ENCODE assay signal across 8 cellular contexts in the genomic region with DNA sequence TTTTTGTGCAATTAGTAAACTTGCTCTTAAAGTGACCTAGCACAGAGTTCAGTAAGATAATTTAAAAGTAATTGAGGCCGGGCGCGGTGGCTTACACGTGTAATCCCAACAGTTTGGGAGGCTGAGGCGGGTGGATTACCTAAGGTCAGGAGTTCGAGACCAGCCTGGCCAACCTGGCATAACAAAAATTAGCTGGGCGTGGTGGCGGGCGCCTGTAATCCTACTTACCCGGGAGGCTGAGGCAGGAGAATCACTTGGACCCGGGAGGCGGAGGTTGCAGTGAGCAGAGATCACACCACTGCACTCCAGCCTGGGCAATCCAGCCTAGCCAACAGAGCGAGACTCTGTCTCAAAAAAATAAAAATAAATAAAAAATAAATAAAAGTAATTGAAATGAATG. TPM values are rescaled to one million over a fixed set of nuclear protein-coding genes. Genes with fewer than 3 reads are reported as not detected.
DNase-seq lines count a peak whose midpoint lies in the region; ATAC-seq and TF ChIP-seq lines count a peak whose summit lies in the region.
"Not testable (repeated sequence)": the region's sequence is repeated elsewhere in the genome, so short reads cannot be mapped to it uniquely, and the experiment has no call there.

No MANE protein-coding gene starts in this region.

- H3K4me1 ChIP-seq in DND-41 (ENCODE audit: insufficient read depth, low read length), result peaks cover 33% of the 10 kb centered on the region
- H3K4me1 ChIP-seq in Loucy (ENCODE audit: insufficient read depth, low read length, poor library complexity, severe bottlenecking), result peaks cover 17% of the 10 kb centered on the region
- H3K4me1 ChIP-seq in adipocyte (ENCODE audit: control insufficient read depth, insufficient read depth, low read length); upper lobe of right lung: not testable (repeated sequence)
- peaks cover 7 to 14% (median 11%) of the 10 kb centered on the region in 4 donors for H3K4me1 ChIP-seq in esophagus muscularis mucosa

- peak overlapping the region; percentile 12 for H3K27ac Mint-ChIP-seq in activated B cell treated with CpG ODN at 0.5 μM for 24 hours
- H3K27ac Mint-ChIP-seq in memory B cell, progenitor cell of endocrine pancreas: not testable (repeated sequence)

- peak overlapping the region in 1 of 2 experiments; percentile 72; a peak in 2 of 4 replicates for H3K4me3 ChIP-seq in DND-41 (ENCODE audit: low read depth in 1 of 2, low read length in 2 of 2)
- peak overlapping the region; percentile 90 for H3K4me3 ChIP-seq in Loucy (ENCODE audit: low read length, poor library complexity, severe bottlenecking)
- peak overlapping the region; percentile 83 for H3K4me3 ChIP-seq in adipocyte (ENCODE audit: low read length)
- peak overlapping the region; percentile 64 to 68 (median 66) for H3K4me3 ChIP-seq in esophagus muscularis mucosa
- peak overlapping the region; percentile 65 for H3K4me3 ChIP-seq in upper lobe of right lung

- H3K4me1 Mint-ChIP-seq in activated B cell treated with CpG ODN at 0.5 μM for 24 hours, result peaks cover 55% of the 10 kb centered on the region
- H3K4me1 Mint-ChIP-seq in memory B cell, result peaks cover 15% of the 10 kb centered on the region
- H3K4me1 Mint-ChIP-seq in progenitor cell of endocrine pancreas (ENCODE audit: low read depth), result peaks cover 12% of the 10 kb centered on the region

- not testable (repeated sequence) for H3K27me3 Mint-ChIP-seq in activated B cell treated with CpG ODN at 0.5 μM for 24 hours, memory B cell, progenitor cell of endocrine pancreas

- intact Hi-C loops in activated B cell treated with CpG ODN at 0.5 μM for 24 hours (cut with micrococcal nuclease), result loop anchor here (5.0 kb wide), 2 partner anchors 58 to 168 kb away; no protein-coding TSS in a partner anchor
- intact Hi-C loops in esophagus muscularis mucosa (cut with DNase I); upper lobe of right lung (cut with DNase I): not testable (repeated sequence)

- not testable (repeated sequence) for TF ChIP-seq CTCF in DND-41 (IDR thresholded peaks at IDR 0.05; ENCODE audit: borderline replicate concordance, extremely low read depth, low read length, poor library complexity, severe bottlenecking); Loucy (conservative IDR thresholded peaks at IDR 0.05; ENCODE audit: low read length); activated B cell treated with CpG ODN at 0.5 μM for 24 hours (IDR thresholded peaks at IDR 0.05); esophagus muscularis mucosa (IDR thresholded peaks at IDR 0.05); progenitor cell of endocrine pancreas (IDR thresholded peaks at IDR 0.05; ENCODE audit: unreplicated experiment); upper lobe of right lung (IDR thresholded peaks at IDR 0.05)

- DNase-seq in DND-41; activated B cell treated with CpG ODN at 0.5 μM for 24 hours; adipocyte (ENCODE audit: low read depth); esophagus muscularis mucosa (ENCODE audit: extremely low spot score); memory B cell (ENCODE audit: low spot score in 2 of 2); progenitor cell of endocrine pancreas (ENCODE audit: low spot score, unreplicated experiment); upper lobe of right lung: not testable (repeated sequence)

- not testable (repeated sequence) for TF ChIP-seq EP300 in esophagus muscularis mucosa (IDR thresholded peaks at IDR 0.05)

- H4K20me1 ChIP-seq in DND-41 (ENCODE audit: insufficient read depth, low read length); Loucy (ENCODE audit: insufficient read depth, low read length, poor library complexity, severe bottlenecking): not testable (repeated sequence)

- H3K9me2 ChIP-seq in Loucy (replicated peaks; ENCODE audit: low read depth, low read length), result not testable (repeated sequence)

- H3K4me3 Mint-ChIP-seq in activated B cell treated with CpG ODN at 0.5 μM for 24 hours (peak overlapping the region; percentile 83), memory B cell (peak overlapping the region; percentile 96), progenitor cell of endocrine pancreas (ENCODE audit: low read depth) (peak overlapping the region; percentile 87)

- not testable (repeated sequence) for H3K36me3 ChIP-seq in DND-41 (ENCODE audit: insufficient read depth, low read length); Loucy (ENCODE audit: insufficient read depth, low read length); adipocyte (ENCODE audit: control insufficient read depth, insufficient read depth, low read length, severe bottlenecking); esophagus muscularis mucosa; upper lobe of right lung

- not testable (repeated sequence) for H3F3A ChIP-seq in Loucy (ENCODE audit: low read depth)

- ATAC-seq in DND-41 (ENCODE audit: insufficient read depth, low read depth); activated B cell treated with CpG ODN at 0.5 μM for 24 hours (ENCODE audit: low read depth); memory B cell (ENCODE audit: low read depth); upper lobe of right lung: not testable (repeated sequence)

- not testable (repeated sequence) for H3K27me3 ChIP-seq in DND-41 (ENCODE audit: insufficient read depth, low read length, poor library complexity); Loucy (ENCODE audit: insufficient read depth, low read length, poor library complexity, severe bottlenecking); adipocyte (replicated peaks; ENCODE audit: control insufficient read depth, insufficient read depth, low read length); esophagus muscularis mucosa; upper lobe of right lung

- not testable (repeated sequence) for TF ChIP-seq POLR2A in esophagus muscularis mucosa (IDR thresholded peaks at IDR 0.05; ENCODE audit: low read depth)

- not testable (repeated sequence) for H3K36me3 Mint-ChIP-seq in activated B cell treated with CpG ODN at 0.5 μM for 24 hours (ENCODE audit: low read depth); memory B cell; progenitor cell of endocrine pancreas (ENCODE audit: insufficient read depth)

- CTCF ChIA-PET in activated B cell treated with CpG ODN at 0.5 μM for 24 hours (lab: Charles Lee), result not testable (repeated sequence)

- H3K4me2 ChIP-seq in DND-41 (ENCODE audit: insufficient read depth, low read length) (peak overlapping the region; percentile 88), Loucy (ENCODE audit: low read depth, low read length, poor library complexity, severe bottlenecking) (peak overlapping the region; percentile 87)

- not testable (repeated sequence) for H3K9me3 Mint-ChIP-seq in activated B cell treated with CpG ODN at 0.5 μM for 24 hours; memory B cell; progenitor cell of endocrine pancreas (ENCODE audit: low read depth)

- 87% methylated on average over 13 of the region's 13 CpGs for WGBS in esophagus muscularis mucosa

- peaks cover 25% of the 10 kb centered on the region for H3K79me2 ChIP-seq in DND-41 (ENCODE audit: insufficient read depth, low read length)
- not testable (repeated sequence) for H3K79me2 ChIP-seq in Loucy (ENCODE audit: insufficient read depth, low read length)

- peak overlapping the region; percentile 70; the same call in 1 of the 2 replicates for H3K9ac ChIP-seq in DND-41 (ENCODE audit: low read depth, low read length)
- H3K9ac ChIP-seq in Loucy (ENCODE audit: low read depth, low read length, poor library complexity, severe bottlenecking), result peak overlapping the region; percentile 76
- H3K9ac ChIP-seq in adipocyte (ENCODE audit: low read length), result peak overlapping the region; percentile 66

- H3K27ac ChIP-seq in DND-41 (ENCODE audit: low read length), result not testable (repeated sequence)
- peak overlapping the region in 3 of 4 donors; percentile 79 to 84 (median 82) for H3K27ac ChIP-seq in esophagus muscularis mucosa (replicated peaks in 1 of 4)
- H3K27ac ChIP-seq in upper lobe of right lung, result peak overlapping the region; percentile 83

- not testable (repeated sequence) for H2AFZ ChIP-seq in DND-41 (ENCODE audit: low read depth, low read length); Loucy (ENCODE audit: low read length)

- POLR2A ChIA-PET in activated B cell treated with CpG ODN at 0.5 μM for 24 hours (lab: Charles Lee), result interaction anchor here (2.2 to 2.3 kb wide), 2 partner anchors 77 to 235 kb away, joined by 8 to 22 read pairs; a partner anchor contains a TSS

- H3K9me3 ChIP-seq in DND-41 (ENCODE audit: insufficient read depth, low read length, severe bottlenecking); Loucy (ENCODE audit: insufficient read depth, low read depth, low read length); adipocyte (ENCODE audit: control insufficient read depth, low read length); esophagus muscularis mucosa; upper lobe of right lung: not testable (repeated sequence)

RNA-seq across cellular contexts. Expression of a gene that starts 1.2 kb away (rescaled TPM):
- total RNA-seq in activated B cell treated with CpG ODN at 0.5 μM for 24 hours, result 15.1 and 16.5 TPM in 2 replicates
- 10 to 100 TPM in 1 of 4 donors, 1 to 10 TPM in 3; 2.5 to 16.9 (median 4.9) TPM for total RNA-seq in esophagus muscularis mucosa
- total RNA-seq in progenitor cell of endocrine pancreas, result 16.3 and 16.6 TPM in 2 replicates
- total RNA-seq in upper lobe of right lung, result 48.3 TPM
